Comparison of ENCODE assay signal across 1 cellular context in genomic region chr2:168804214-168804613, GRCh38.
TF ChIP-seq lines count a peak whose summit lies in the region.

No MANE protein-coding gene starts in this region.

TF ChIP-seq in endothelial cell of umbilical vein, 7 proteins besides CTCF, POLR2A, EP300 and RAD21:
- TF ChIP-seq, protein P1, sequence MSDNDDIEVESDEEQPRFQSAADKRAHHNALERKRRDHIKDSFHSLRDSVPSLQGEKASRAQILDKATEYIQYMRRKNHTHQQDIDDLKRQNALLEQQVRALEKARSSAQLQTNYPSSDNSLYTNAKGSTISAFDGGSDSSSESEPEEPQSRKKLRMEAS (IDR thresholded peaks at IDR 0.05; ENCODE audit: insufficient read depth, insufficient read length) = no peak
- no peak for TF ChIP-seq JUN (IDR thresholded peaks at IDR 0.05; ENCODE audit: borderline replicate concordance, insufficient read depth, insufficient read length, low read depth)
- no peak for TF ChIP-seq GATA2 (IDR thresholded peaks at IDR 0.05; ENCODE audit: insufficient read depth, insufficient read length, low read depth, low read length)
- TF ChIP-seq POLR2AphosphoS5 (IDR thresholded peaks at IDR 0.05; ENCODE audit: insufficient read depth, low read depth, low read length) = no peak
- TF ChIP-seq EZH2 (IDR thresholded peaks at IDR 0.05; ENCODE audit: borderline replicate concordance, low read depth, low read length, severe bottlenecking) = no peak
- TF ChIP-seq MYC (IDR thresholded peaks at IDR 0.05; ENCODE audit: low read depth, low read length) = no peak
- no peak for TF ChIP-seq FOS (IDR thresholded peaks at IDR 0.05; ENCODE audit: borderline replicate concordance, insufficient read depth, low read length)
